In genomic region chr12:14026536-14026935, GRCh38 we compare ENCODE assay signal across 24 cellular contexts. TPM values are rescaled to one million over a fixed set of nuclear protein-coding genes. Genes with fewer than 3 reads are reported as not detected.
"Had no signal": no experiment of that assay in that cellular context is flagged by ENCODE, and none has a peak within 500 bp of the region (broad histone marks: within the 10 kb centered on the region; RNA-seq: fewer than 3 reads in every experiment).

No MANE protein-coding gene starts in this region.

- H3K27ac ChIP-seq: coronary artery, dorsolateral prefrontal cortex, esophagus muscularis mucosa, foreskin keratinocyte, gastroesophageal sphincter, heart right ventricle, left lung, lower lobe of right lung had no signal

- H3K4me3 ChIP-seq: coronary artery, dorsolateral prefrontal cortex, esophagus muscularis mucosa, gastroesophageal sphincter, heart right ventricle, left lung, lower lobe of right lung, mucosa of descending colon had no signal

- H3K9me3 ChIP-seq: esophagus muscularis mucosa, gastroesophageal sphincter, left lung, lower lobe of right lung, mucosa of descending colon had no signal

- DNase-seq: dermis blood vessel endothelial cell; dorsolateral prefrontal cortex; effector CD4-positive, alpha-beta T cell; effector memory CD4-positive, alpha-beta T cell; foreskin keratinocyte; glutamatergic neuron; head of caudate nucleus; heart right ventricle; hippocampal formation; left cardiac atrium; left lung; left ventricle myocardium superior; lower lobe of right lung; mesenchymal stem cell; mucosa of descending colon had no signal

- H3K27me3 ChIP-seq: dorsolateral prefrontal cortex, esophagus muscularis mucosa, foreskin keratinocyte, gastroesophageal sphincter, heart right ventricle, left lung had no signal

- FAIRE-seq: colon, endothelial cell of umbilical vein, frontal cortex, islet of Langerhans, keratinocyte had no signal

- H3K36me3 ChIP-seq: esophagus muscularis mucosa, gastroesophageal sphincter, heart right ventricle, left lung, lower lobe of right lung had no signal

RNA-seq across cellular contexts. Expression of gene GRIN2B, which starts 45.1 kb away (rescaled TPM):
- polyA plus RNA-seq: endothelial cell of umbilical vein, fibroblast of lung, foreskin keratinocyte, keratinocyte had no signal
